ENCODE assay signal across 8 cellular contexts in the genomic region with DNA sequence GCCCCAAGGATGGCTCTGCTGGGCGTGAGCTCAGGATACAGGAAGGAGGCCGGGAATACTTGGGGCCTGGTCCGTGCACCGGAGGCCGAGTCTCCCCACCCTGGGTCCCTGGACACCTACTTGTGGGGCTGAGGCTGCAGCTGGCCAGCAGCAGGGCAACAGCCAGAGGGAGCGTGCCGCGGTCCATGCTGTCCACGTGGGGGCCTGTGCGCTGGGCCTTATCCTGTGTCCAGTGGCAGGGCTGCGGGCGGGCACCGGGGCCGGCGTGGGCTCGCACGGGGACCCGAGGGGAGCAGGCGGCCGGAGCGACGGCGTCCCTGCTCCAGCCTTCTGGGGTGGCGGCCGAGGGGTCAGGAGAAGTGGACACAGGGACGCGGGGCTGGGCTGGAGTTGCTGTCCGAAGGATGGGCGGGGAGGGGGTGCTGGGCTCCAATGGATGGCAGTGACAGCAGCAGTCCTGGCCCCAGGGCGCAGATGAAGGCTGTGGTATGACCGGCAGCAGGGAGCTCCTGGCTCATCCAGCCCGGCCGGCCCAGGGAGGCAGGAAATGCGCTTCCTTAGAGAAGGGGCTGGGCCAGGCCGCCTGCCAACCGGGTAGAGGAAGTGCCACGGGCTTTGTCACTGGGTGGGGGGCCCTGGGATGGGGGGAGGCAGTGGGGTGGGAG. TPM values are rescaled to one million over a fixed set of nuclear protein-coding genes. Genes with fewer than 3 reads are reported as not detected.
DNase-seq lines count a peak whose midpoint lies in the region; ATAC-seq, FAIRE-seq and TF ChIP-seq lines count a peak whose summit lies in the region.

A gene (minus strand): TSS at position 490 of the 665 bp plus-strand sequence. CDS start 303 bp downstream, at position 187.

- H3K9me3 ChIP-seq in breast epithelium: peaks cover 4 to 6% of the 10 kb centered on the region in 2 donors
- H3K9me3 ChIP-seq in kidney (ENCODE audit: control insufficient read depth in 1 of 2, low read length in 2 of 2): peaks cover 0 to 2% of the 10 kb centered on the region in 2 donors

- peak within 1 kb of the TSS; percentile 67 to 87 for H3K9ac ChIP-seq in kidney (ENCODE audit: low read length in 2 of 2)

- no peaks in the 10 kb centered on the region for H3K36me3 ChIP-seq in breast epithelium
- peaks cover 0 to 14% of the 10 kb centered on the region in 2 donors for H3K36me3 ChIP-seq in kidney (ENCODE audit: control insufficient read depth in 1 of 2, insufficient read depth in 2 of 2, low read length in 2 of 2)

- H3K9me3 Mint-ChIP-seq in Calu3 (ENCODE audit: low read depth, unreplicated experiment): peaks cover 2% of the 10 kb centered on the region
- H3K9me3 Mint-ChIP-seq in stimulated activated effector memory CD8-positive, alpha-beta T cell treated with anti-CD3 and anti-CD28 coated beads, Interleukin-12 subunit alpha, Interleukin-12 subunit beta, amount 100 ng/mL, for 72 hours: peaks cover 3% of the 10 kb centered on the region

- CTCF ChIA-PET in Calu3 (lab: Charles Lee): interaction anchor here (0.6 kb wide), 2 partner anchors 22 to 29 kb away, joined by 4 to 7 read pairs; no protein-coding TSS in a partner anchor

- ATAC-seq in stimulated activated effector memory CD8-positive, alpha-beta T cell treated with anti-CD3 and anti-CD28 coated beads, Interleukin-12 subunit alpha, Interleukin-12 subunit beta, amount 100 ng/mL, for 72 hours: peak; percentile 41
- no peak for ATAC-seq in HG03045 (IDR thresholded peaks at IDR 0.05; ENCODE audit: unreplicated experiment)

- H3K4me1 Mint-ChIP-seq in Calu3 (ENCODE audit: low read depth, unreplicated experiment): no peaks in the 10 kb centered on the region
- H3K4me1 Mint-ChIP-seq in stimulated activated effector memory CD8-positive, alpha-beta T cell treated with anti-CD3 and anti-CD28 coated beads, Interleukin-12 subunit alpha, Interleukin-12 subunit beta, amount 100 ng/mL, for 72 hours: peaks cover 15% of the 10 kb centered on the region

- intact Hi-C loops in Calu3 (cut with micrococcal nuclease; ENCODE audit: unreplicated experiment): no loop called here
- intact Hi-C loops in breast epithelium (cut with DNase I; ENCODE audit: low total_unique reads): no loop called here
- intact Hi-C loops in kidney (cut with DNase I): no loop called here

- no peak within 1 kb of the TSS for H3K27ac Mint-ChIP-seq in Calu3 (ENCODE audit: unreplicated experiment)
- peak within 1 kb of the TSS; percentile 87 for H3K27ac Mint-ChIP-seq in stimulated activated effector memory CD8-positive, alpha-beta T cell treated with anti-CD3 and anti-CD28 coated beads, Interleukin-12 subunit alpha, Interleukin-12 subunit beta, amount 100 ng/mL, for 72 hours

- no peak within 1 kb of the TSS for H3K4me3 Mint-ChIP-seq in Calu3 (ENCODE audit: low read depth, unreplicated experiment)
- peak within 1 kb of the TSS; percentile 75 for H3K4me3 Mint-ChIP-seq in stimulated activated effector memory CD8-positive, alpha-beta T cell treated with anti-CD3 and anti-CD28 coated beads, Interleukin-12 subunit alpha, Interleukin-12 subunit beta, amount 100 ng/mL, for 72 hours

- no peak for FAIRE-seq in kidney (lab: Jason Lieb, UNC)

- peak within 1 kb of the TSS; percentile 61 to 94 (median 64) for H3K4me3 ChIP-seq in breast epithelium
- peak within 1 kb of the TSS; percentile 63 to 81 for H3K4me3 ChIP-seq in kidney (ENCODE audit: low read length in 2 of 2)

- DNase-seq in Calu3 (peak; percentile 14), NOMO-1 treated with DMSO at 0.1 percent for 48 hours (lab: John Stamatoyannopoulos, UW; ENCODE audit: unreplicated experiment) (peak; percentile 38), breast epithelium (ENCODE audit: low spot score in 2 of 2) (peak; percentile 50 to 65), kidney (peak; percentile 96), GM13976 (ENCODE audit: low spot score) (no peak), NCI-H748 treated with DMSO at 0.1 percent for 48 hours (lab: John Stamatoyannopoulos, UW) (no peak)
- no peak for DNase-seq in stimulated activated effector memory CD8-positive, alpha-beta T cell treated with anti-CD3 and anti-CD28 coated beads, Interleukin-12 subunit alpha, Interleukin-12 subunit beta, amount 100 ng/mL, for 72 hours (ENCODE audit: low spot score in 2 of 2)

- H3K27ac ChIP-seq in breast epithelium (peak within 1 kb of the TSS; percentile 76 to 94), kidney (ENCODE audit: low read depth in 2 of 2, low read length in 2 of 2) (peak within 1 kb of the TSS; percentile 91 to 93)

- no peaks in the 10 kb centered on the region for H3K27me3 ChIP-seq in breast epithelium

- H3K4me1 ChIP-seq in breast epithelium (no peaks in the 10 kb centered on the region), kidney (ENCODE audit: control insufficient read depth in 1 of 2, insufficient read depth in 1 of 2, low read depth in 1 of 2, low read length in 2 of 2) (peaks cover 0 to 38% of the 10 kb centered on the region in 2 donors)

- H3K27me3 Mint-ChIP-seq in Calu3 (ENCODE audit: unreplicated experiment): peaks cover 3% of the 10 kb centered on the region

- no peaks in the 10 kb centered on the region for H3K36me3 Mint-ChIP-seq in Calu3 (ENCODE audit: insufficient read depth, unreplicated experiment)
- H3K36me3 Mint-ChIP-seq in stimulated activated effector memory CD8-positive, alpha-beta T cell treated with anti-CD3 and anti-CD28 coated beads, Interleukin-12 subunit alpha, Interleukin-12 subunit beta, amount 100 ng/mL, for 72 hours: no peaks in the 10 kb centered on the region

- in situ Hi-C loops in GM13976 (cut with MboI; ENCODE audit: low sequenced_read_pairs, unreplicated experiment): no loop called here

- TF ChIP-seq POLR2A in breast epithelium (IDR thresholded peaks at IDR 0.05): no peak

- BruUV-seq in Calu3 (replicated peaks; lab: Mats Ljungman, UMichigan): no TSS peak

- no peak for TF ChIP-seq CTCF in Calu3 (IDR thresholded peaks at IDR 0.05; ENCODE audit: unreplicated experiment)
- peak in 1 of 3 donors; percentile 8 for TF ChIP-seq CTCF in breast epithelium (IDR thresholded peaks at IDR 0.05)
- no peak for TF ChIP-seq CTCF in kidney (IDR thresholded peaks at IDR 0.05; ENCODE audit: borderline replicate concordance, extremely low read depth, insufficient read depth)
- TF ChIP-seq CTCF in GM13976 (IDR thresholded peaks at IDR 0.05; ENCODE audit: borderline replicate concordance, control extremely low read depth, extremely low read depth, insufficient read depth, missing control alignments): no peak

RNA-seq across cellular contexts. Expression of the gene that starts here (rescaled TPM):
- total RNA-seq in Calu3 (2022) (0.32 TPM in 1 of 2 replicates, not detected in the other), breast epithelium (10 to 100 TPM; 21.5 to 50.8 (median 30.9) TPM), kidney (135 TPM)
- polyA plus RNA-seq in kidney (ENCODE audit: insufficient read depth, low read depth, low replicate concordance): 158 TPM

Comparison
In these comparisons a context has a peak if more than half of its experiments do, and no peak if none do; other contexts are left out.
1. RNA of the gene that starts here (total RNA-seq): 135 TPM in kidney (single experiment) and 21.5 to 50.8 TPM in breast epithelium; 0.32 TPM in Calu3; every median in the first group is over 10 times any median in the second.
2. Peak in DNase-seq in Calu3; RNA of the gene not detected or under 1 TPM.
3. DNase-seq: peak in NOMO-1 treated with DMSO at 0.1 percent for 48 hours (single experiment), breast epithelium (2 of 2) and kidney (single experiment); none in stimulated activated effector memory CD8-positive, alpha-beta T cell treated with anti-CD3 and anti-CD28 coated beads, Interleukin-12 subunit alpha, Interleukin-12 subunit beta, amount 100 ng/mL, for 72 hours (0 of 2), GM13976 (single experiment) and NCI-H748 treated with DMSO at 0.1 percent for 48 hours (single experiment).